ENCODE assay signal across 17 cellular contexts in the genomic region with DNA sequence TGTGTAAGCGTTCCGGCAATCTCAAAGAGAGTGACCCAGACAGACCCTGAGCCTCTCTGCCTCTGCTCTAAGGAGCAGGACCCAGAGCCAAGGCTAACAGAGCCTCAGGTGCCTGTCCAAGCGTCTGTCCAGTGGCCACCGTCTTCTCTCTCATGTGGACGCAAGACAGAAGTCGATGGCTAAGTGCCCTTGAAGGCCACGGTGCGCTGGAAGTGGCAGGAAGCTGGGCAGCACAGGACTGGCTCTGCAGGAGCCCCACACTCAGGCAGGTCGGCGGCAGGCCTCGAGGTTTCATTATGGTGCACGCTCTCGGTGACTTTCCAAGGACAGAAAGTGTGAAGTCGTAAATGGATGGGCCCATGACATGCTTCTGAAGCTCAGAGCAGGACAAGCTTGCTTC. TPM values are rescaled to one million over a fixed set of nuclear protein-coding genes. Genes with fewer than 3 reads are reported as not detected.
DNase-seq lines count a peak whose midpoint lies in the region; ATAC-seq and TF ChIP-seq lines count a peak whose summit lies in the region.
"Had no signal": no experiment of that assay in that cellular context is flagged by ENCODE, and none has a peak within 500 bp of the region (broad histone marks: within the 10 kb centered on the region; RNA-seq: fewer than 3 reads in every experiment).

No MANE protein-coding gene starts in this region.

- H3K36me3 ChIP-seq in heart right ventricle, result peaks cover 0 to 37% (median 7%) of the 10 kb centered on the region in 9 donors
- peaks cover 4 to 30% (median 15%) of the 10 kb centered on the region in 4 donors for H3K36me3 ChIP-seq in esophagus muscularis mucosa

- no peaks in the 10 kb centered on the region for H3K27me3 Mint-ChIP-seq in osteocyte (ENCODE audit: unreplicated experiment)

- H3K4me3 Mint-ChIP-seq in osteocyte (ENCODE audit: unreplicated experiment), result no peak overlapping the region

- TF ChIP-seq CTCF in heart right ventricle (IDR thresholded peaks at IDR 0.05) (no peak), esophagus muscularis mucosa (IDR thresholded peaks at IDR 0.05) (no peak), osteocyte (IDR thresholded peaks at IDR 0.05) (no peak)

- DNase-seq in cardiac septum (ENCODE audit: low spot score) (peak; percentile 71), heart right ventricle (no peak), esophagus muscularis mucosa (ENCODE audit: extremely low spot score) (no peak), osteocyte (ENCODE audit: extremely low spot score, unreplicated experiment) (peak; percentile 65), NCI-H345 treated with DMSO at 0.1 percent for 48 hours (lab: John Stamatoyannopoulos, UW; ENCODE audit: unreplicated experiment) (no peak)
- no peak for DNase-seq in stimulated activated CD4-positive, alpha-beta T cell treated with anti-CD3 and anti-CD28 coated beads, Interleukin-4, amount 100 ng/mL, for 24 hours
- DNase-seq: 8988T; COR-L47; DMS 273 treated with DMSO at 0.1 percent for 48 hours; H7; NCI-H1092 treated with DMSO at 0.1 percent for 48 hours; NCI-H2081; NCI-H2171 treated with DMSO at 0.1 percent for 48 hours; NK-92 treated with Interleukin-12 subunit alpha and Interleukin-12 subunit beta, amount 100 ng/mL, for 24 hours; Right ventricle myocardium superior had no signal

- no peak for ATAC-seq in heart right ventricle
- no peak for ATAC-seq in GM18517 (IDR thresholded peaks at IDR 0.05; ENCODE audit: unreplicated experiment)
- ATAC-seq in GM18907 (IDR thresholded peaks at IDR 0.05; ENCODE audit: unreplicated experiment), result no peak

- WGBS in heart right ventricle, 2 donors, result 94 to 96% methylated on average over 14 of the region's 14 CpGs
- WGBS in esophagus muscularis mucosa, result 95% methylated on average over 11 of the region's 14 CpGs

- H3K27ac ChIP-seq in heart right ventricle (no peak overlapping the region), esophagus muscularis mucosa (replicated peaks in 1 of 4) (peak overlapping the region in 3 of 4 donors; percentile 86 to 90 (median 88))

- no peak for TF ChIP-seq EP300 in esophagus muscularis mucosa (IDR thresholded peaks at IDR 0.05)

- H3K27ac Mint-ChIP-seq in osteocyte (ENCODE audit: unreplicated experiment), result no peak overlapping the region

- peaks cover 0 to 32% (median 11%) of the 10 kb centered on the region in 9 donors for H3K4me1 ChIP-seq in heart right ventricle
- H3K4me1 ChIP-seq in esophagus muscularis mucosa, result peaks cover 27 to 77% (median 73%) of the 10 kb centered on the region in 4 donors

- no peak for TF ChIP-seq POLR2A in esophagus muscularis mucosa (IDR thresholded peaks at IDR 0.05; ENCODE audit: low read depth)

- H3K4me3 ChIP-seq in heart right ventricle, result no peak overlapping the region
- H3K4me3 ChIP-seq in esophagus muscularis mucosa, result no peak overlapping the region

- peaks cover 19% of the 10 kb centered on the region for H3K9me3 Mint-ChIP-seq in osteocyte (ENCODE audit: unreplicated experiment)

- H3K27me3 ChIP-seq in heart right ventricle (no peaks in the 10 kb centered on the region), esophagus muscularis mucosa (no peaks in the 10 kb centered on the region)

- H3K9me3 ChIP-seq in heart right ventricle, result peaks cover 0 to 13% (median 0%) of the 10 kb centered on the region in 11 donors
- H3K9me3 ChIP-seq in esophagus muscularis mucosa, result no peaks in the 10 kb centered on the region

- peaks cover 23% of the 10 kb centered on the region for H3K4me1 Mint-ChIP-seq in osteocyte (ENCODE audit: unreplicated experiment)

- intact Hi-C loops in cardiac septum (cut with DNase I), result no loop called here
- intact Hi-C loops in heart right ventricle (cut with DNase I), result no loop called here
- intact Hi-C loops in esophagus muscularis mucosa (cut with DNase I), result no loop called here

- peaks cover 33% of the 10 kb centered on the region for H3K36me3 Mint-ChIP-seq in osteocyte (ENCODE audit: unreplicated experiment)

RNA-seq across cellular contexts. Expression of gene HDAC4, which starts 49.1 kb away (rescaled TPM):
- total RNA-seq in cardiac septum, result 34.4 TPM
- 10 to 100 TPM; 18.8 to 40.0 (median 27.2) TPM for total RNA-seq in heart right ventricle
- polyA plus RNA-seq in heart right ventricle, result 10 to 100 TPM in 1 of 2 donors, 1 to 10 TPM in 1; 3.7 to 14.9 TPM
- 100 to 1,000 TPM in 1 of 4 donors, 10 to 100 TPM in 3; 59.4 to 119 (median 76.1) TPM for total RNA-seq in esophagus muscularis mucosa
- total RNA-seq in osteocyte, result 30.3 and 32.2 TPM in 2 replicates

Comparison
In these comparisons a context has a peak if more than half of its experiments do, and no peak if none do; other contexts are left out.
1. DNase-seq: peak in cardiac septum (single experiment) and osteocyte (single experiment); none in heart right ventricle (0 of 2), esophagus muscularis mucosa (single experiment), NCI-H345 treated with DMSO at 0.1 percent for 48 hours (single experiment) and stimulated activated CD4-positive, alpha-beta T cell treated with anti-CD3 and anti-CD28 coated beads, Interleukin-4, amount 100 ng/mL, for 24 hours (single experiment).
2. H3K27ac ChIP-seq: peak in esophagus muscularis mucosa (3 of 4); none in heart right ventricle (0 of 10).